Comparison of ENCODE assay signal across 8 cellular contexts in the genomic region with DNA sequence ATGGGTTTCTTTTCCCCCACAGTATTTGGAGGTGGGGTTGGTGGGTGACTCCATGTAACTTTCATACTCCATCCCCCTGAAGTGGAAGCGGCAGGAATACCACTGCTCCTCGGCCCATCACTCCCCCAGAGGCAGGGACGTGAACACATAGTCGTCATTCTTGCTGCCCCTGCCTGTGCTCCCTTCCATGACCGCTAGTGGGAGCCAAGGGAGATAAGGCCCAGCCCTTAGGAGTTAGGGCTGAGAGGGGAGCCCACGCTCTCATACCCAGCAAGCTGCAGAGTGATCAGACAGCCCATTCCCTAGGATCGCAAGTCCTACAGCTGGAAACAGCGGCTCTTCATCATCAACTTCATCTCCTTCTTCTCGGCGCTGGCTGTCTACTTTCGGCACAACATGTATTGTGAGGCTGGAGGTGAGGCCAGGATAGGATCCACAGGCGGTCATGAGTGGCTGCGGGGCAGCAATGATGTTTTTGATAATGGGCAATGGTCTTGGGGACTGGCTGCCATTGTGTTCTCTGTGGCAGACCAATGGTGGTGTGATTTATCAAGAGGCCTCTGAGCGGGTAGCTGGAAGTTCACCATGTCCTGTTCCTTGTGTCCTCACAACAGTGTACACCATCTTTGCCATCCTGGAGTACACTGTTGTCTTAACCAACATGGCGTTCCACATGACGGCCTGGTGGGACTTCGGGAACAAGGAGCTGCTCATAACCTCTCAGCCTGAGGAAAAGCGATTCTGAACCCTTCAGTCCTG. TPM values are rescaled to one million over a fixed set of nuclear protein-coding genes. Genes with fewer than 3 reads are reported as not detected.
A peak's percentile ranks its signal among the peaks of the same experiment; 100 is the strongest.
DNase-seq lines count a peak whose midpoint lies in the region; ATAC-seq, FAIRE-seq and TF ChIP-seq lines count a peak whose summit lies in the region.

No MANE protein-coding gene starts in this region.

- H3K27me3 Mint-ChIP-seq in T-helper 2 cell treated with Interferon-gamma antibody and Interleukin-4, amounts not matched to agents 5 μg/mL and 100 μg/mL, for 36 hours (ENCODE audit: low read depth) = no peaks in the 10 kb centered on the region

- no peaks in the 10 kb centered on the region for H4K20me1 ChIP-seq in keratinocyte (ENCODE audit: control insufficient read depth, extremely low read depth, insufficient read depth, low read length)

- H3K4me1 ChIP-seq in ascending aorta = no peaks in the 10 kb centered on the region
- peaks cover 10% of the 10 kb centered on the region for H3K4me1 ChIP-seq in keratinocyte (ENCODE audit: control insufficient read depth, extremely low read depth, insufficient read depth, low read length)

- H3K9ac ChIP-seq in keratinocyte (ENCODE audit: control insufficient read depth, extremely low read depth, insufficient read depth, low read length) = no peak overlapping the region

- H3K9me1 ChIP-seq in keratinocyte (ENCODE audit: control insufficient read depth, extremely low read depth, insufficient read depth, low read length) = peaks cover 3% of the 10 kb centered on the region

- H3K36me3 Mint-ChIP-seq in T-helper 2 cell treated with Interferon-gamma antibody and Interleukin-4, amounts not matched to agents 5 μg/mL and 100 μg/mL, for 36 hours (ENCODE audit: low read depth) = peaks cover 42% of the 10 kb centered on the region

- no peak overlapping the region for H2AFZ ChIP-seq in keratinocyte (ENCODE audit: control insufficient read depth, low read length)

- TF ChIP-seq CTCF in ascending aorta (IDR thresholded peaks at IDR 0.05) (peak; percentile 41 to 51 (median 50)), keratinocyte (optimal IDR thresholded peaks at IDR 0.05 in 1 of 3, IDR thresholded peaks at IDR 0.05 in 1 of 3, conservative IDR thresholded peaks at IDR 0.05 in 1 of 3; ENCODE audit: extremely low read depth in 1 of 3, insufficient read depth in 2 of 3, low read length in 3 of 3) (peak; percentile 66 to 75 (median 67))

- ATAC-seq in GM19452 (IDR thresholded peaks at IDR 0.05; ENCODE audit: unreplicated experiment) (peak; percentile 88), HG03565 (IDR thresholded peaks at IDR 0.05; ENCODE audit: unreplicated experiment) (peak; percentile 69), GM18519 (IDR thresholded peaks at IDR 0.05; ENCODE audit: low FRiP score, unreplicated experiment) (no peak)

- H3K9me3 Mint-ChIP-seq in T-helper 2 cell treated with Interferon-gamma antibody and Interleukin-4, amounts not matched to agents 5 μg/mL and 100 μg/mL, for 36 hours = no peaks in the 10 kb centered on the region

- H3K27ac ChIP-seq in ascending aorta (no peak overlapping the region), keratinocyte (ENCODE audit: control insufficient read depth, insufficient read depth, low read length) (no peak overlapping the region)

- intact Hi-C loops in ascending aorta (cut with DNase I) = no loop called here

- DNase-seq in COR-L47 (lab: John Stamatoyannopoulos, UW) = peak; percentile 3
- peak; percentile 61 for DNase-seq in T-helper 2 cell treated with Interferon-gamma antibody and Interleukin-4, amounts not matched to agents 5 μg/mL and 100 μg/mL, for 36 hours (ENCODE audit: low spot score)
- peak in 1 of 2 donors; percentile 71 for DNase-seq in ascending aorta (ENCODE audit: low spot score in 2 of 2)
- no peak for DNase-seq in keratinocyte (ENCODE audit: low read depth, low spot score)
- DNase-seq in stimulated activated CD4-positive, alpha-beta T cell treated with anti-CD3 and anti-CD28 coated beads, TNF-alpha, amount 100 ng/mL, for 4 hours (ENCODE audit: low read depth in 3 of 3) = peak; percentile 61 to 73 (median 68)

- H3K9me3 ChIP-seq in ascending aorta (no peaks in the 10 kb centered on the region), keratinocyte (ENCODE audit: control insufficient read depth, low read depth, low read length) (no peaks in the 10 kb centered on the region)

- H3K36me3 ChIP-seq in ascending aorta (peaks cover 24 to 29% of the 10 kb centered on the region in 2 donors), keratinocyte (ENCODE audit: control insufficient read depth in 2 of 2, extremely low read depth in 1 of 2, insufficient read depth in 2 of 2, low read length in 2 of 2) (peaks cover 24 to 26% of the 10 kb centered on the region in 2 experiments)

- H3K27me3 ChIP-seq in ascending aorta (no peaks in the 10 kb centered on the region), keratinocyte (ENCODE audit: control insufficient read depth, extremely low read depth, insufficient read depth, low read length) (no peaks in the 10 kb centered on the region)

- H3K4me1 Mint-ChIP-seq in T-helper 2 cell treated with Interferon-gamma antibody and Interleukin-4, amounts not matched to agents 5 μg/mL and 100 μg/mL, for 36 hours (ENCODE audit: low read depth) = peaks cover 29% of the 10 kb centered on the region

- peak; percentile 36 for FAIRE-seq in keratinocyte (lab: Jason Lieb, UNC)

- peaks cover 15% of the 10 kb centered on the region for H3K79me2 ChIP-seq in keratinocyte (ENCODE audit: control insufficient read depth, insufficient read depth, low read length)

- H3K4me2 ChIP-seq in keratinocyte (ENCODE audit: control insufficient read depth, extremely low read depth, insufficient read depth, low read depth, low read length) = no peak overlapping the region

- H3K4me3 Mint-ChIP-seq in T-helper 2 cell treated with Interferon-gamma antibody and Interleukin-4, amounts not matched to agents 5 μg/mL and 100 μg/mL, for 36 hours = no peak overlapping the region

- peak overlapping the region; percentile 62 for H3K27ac Mint-ChIP-seq in T-helper 2 cell treated with Interferon-gamma antibody and Interleukin-4, amounts not matched to agents 5 μg/mL and 100 μg/mL, for 36 hours

- dilution Hi-C loops in keratinocyte (cut with MboI; ENCODE audit: extremely low pct_ligation_motif_present, low sequenced_read_pairs) = no loop called here

- H3K4me3 ChIP-seq in ascending aorta = no peak overlapping the region
- no peak overlapping the region for H3K4me3 ChIP-seq in keratinocyte (ENCODE audit: control insufficient read depth in 2 of 3, extremely low read depth in 1 of 3, insufficient read depth in 2 of 3, low read depth in 1 of 3, low read length in 3 of 3)

RNA-seq across cellular contexts. Expression of gene RHOG, which starts 15.9 kb away (rescaled TPM):
- 60.7 TPM for total RNA-seq in ascending aorta
- 39.8 to 84.6 TPM (median 67.1 TPM) in 3 replicates for polyA plus RNA-seq in keratinocyte
- 17.7 TPM for polyA plus RNA-seq in keratinocyte (2011; ENCODE audit: low read depth)
- 67.3 and 106 TPM in 2 replicates for polyA plus RNA-seq in keratinocyte (2011; cell fraction: cytosol; rRNA removed)
- 32.3 and 51.6 TPM in 2 replicates for polyA plus RNA-seq in keratinocyte (2011; cell fraction: nucleus; rRNA removed)
- 69.4 and 84.6 TPM in 2 replicates for polyA plus RNA-seq in keratinocyte (2012; ENCODE audit: low replicate concordance)
- polyA minus RNA-seq in keratinocyte = 82.3 to 191 TPM (median 136 TPM) in 3 replicates
- polyA minus RNA-seq in keratinocyte (2011; cell fraction: cytosol; rRNA and poly(A)+ RNA removed) = 134 TPM
- 31.6 and 33.4 TPM in 2 replicates for polyA minus RNA-seq in keratinocyte (2011; cell fraction: nucleus; rRNA and poly(A)+ RNA removed)

RNA-seq across cellular contexts. Expression of gene PGAP2, which starts 16.5 kb away (rescaled TPM):
- 7.1 TPM for total RNA-seq in ascending aorta
- 37.3 to 59.8 TPM (median 46.2 TPM) in 3 replicates for polyA plus RNA-seq in keratinocyte
- 12.1 TPM for polyA plus RNA-seq in keratinocyte (2011; ENCODE audit: low read depth)
- polyA plus RNA-seq in keratinocyte (2011; cell fraction: cytosol; rRNA removed) = 41.8 and 49.9 TPM in 2 replicates
- 85.2 and 108 TPM in 2 replicates for polyA plus RNA-seq in keratinocyte (2011; cell fraction: nucleus; rRNA removed)
- polyA plus RNA-seq in keratinocyte (2012; ENCODE audit: low replicate concordance) = 30.4 and 55.5 TPM in 2 replicates
- 58.5 to 85.3 TPM (median 81.3 TPM) in 3 replicates for polyA minus RNA-seq in keratinocyte
- 39.9 TPM for polyA minus RNA-seq in keratinocyte (2011; cell fraction: cytosol; rRNA and poly(A)+ RNA removed)
- polyA minus RNA-seq in keratinocyte (2011; cell fraction: nucleus; rRNA and poly(A)+ RNA removed) = 23.6 and 23.7 TPM in 2 replicates

RNA-seq across cellular contexts. Expression of gene NUP98, which starts 27.5 kb away (rescaled TPM):
- 36.3 TPM for total RNA-seq in ascending aorta
- polyA plus RNA-seq in keratinocyte = 66.9 to 93.1 TPM (median 78.9 TPM) in 3 replicates
- 30.9 TPM for polyA plus RNA-seq in keratinocyte (2011; ENCODE audit: low read depth)
- 70.5 and 86.2 TPM in 2 replicates for polyA plus RNA-seq in keratinocyte (2011; cell fraction: cytosol; rRNA removed)
- polyA plus RNA-seq in keratinocyte (2011; cell fraction: nucleus; rRNA removed) = 182 and 231 TPM in 2 replicates
- 40.3 and 50.0 TPM in 2 replicates for polyA plus RNA-seq in keratinocyte (2012; ENCODE audit: low replicate concordance)
- 287 to 351 TPM (median 326 TPM) in 3 replicates for polyA minus RNA-seq in keratinocyte
- polyA minus RNA-seq in keratinocyte (2011; cell fraction: cytosol; rRNA and poly(A)+ RNA removed) = 112 TPM
- 177 and 215 TPM in 2 replicates for polyA minus RNA-seq in keratinocyte (2011; cell fraction: nucleus; rRNA and poly(A)+ RNA removed)

RNA-seq across cellular contexts. Expression of gene STIM1, which starts 30.6 kb away (rescaled TPM):
- 48.1 TPM for total RNA-seq in ascending aorta
- 23.7 to 39.4 TPM (median 25.1 TPM) in 3 replicates for polyA plus RNA-seq in keratinocyte
- 50.8 TPM for polyA plus RNA-seq in keratinocyte (2011; ENCODE audit: low read depth)
- polyA plus RNA-seq in keratinocyte (2011; cell fraction: cytosol; rRNA removed) = 24.4 and 25.1 TPM in 2 replicates
- polyA plus RNA-seq in keratinocyte (2011; cell fraction: nucleus; rRNA removed) = 77.4 and 77.5 TPM in 2 replicates
- polyA plus RNA-seq in keratinocyte (2012; ENCODE audit: low replicate concordance) = 36.8 and 44.7 TPM in 2 replicates
- polyA minus RNA-seq in keratinocyte = 99.8 to 170 TPM (median 101 TPM) in 3 replicates
- 58.5 TPM for polyA minus RNA-seq in keratinocyte (2011; cell fraction: cytosol; rRNA and poly(A)+ RNA removed)
- 91.7 and 126 TPM in 2 replicates for polyA minus RNA-seq in keratinocyte (2011; cell fraction: nucleus; rRNA and poly(A)+ RNA removed)
